ENCODE assay signal across 10 cellular contexts in genomic region chr1:156118175-156118868, GRCh38. TPM values are rescaled to one million over a fixed set of nuclear protein-coding genes. Genes with fewer than 3 reads are reported as not detected.
DNase-seq lines count a peak whose midpoint lies in the region; ATAC-seq lines count a peak whose summit lies in the region.
"Had no signal": no experiment of that assay in that cellular context is flagged by ENCODE, and none has a peak within 500 bp of the region (broad histone marks: within the 10 kb centered on the region; RNA-seq: fewer than 3 reads in every experiment).

No MANE protein-coding gene starts in this region.

- no peak for ATAC-seq in aorta (ENCODE audit: low FRiP score)

- H3K27ac ChIP-seq in effector memory CD4-positive, alpha-beta T cell (ENCODE audit: insufficient read depth, low read length, poor library complexity, severe bottlenecking) = no peak overlapping the region
- H3K27ac ChIP-seq in mesodermal cell (ENCODE audit: low read depth, low read length, severe bottlenecking) = no peak overlapping the region
- peak overlapping the region in 1 of 2 donors; percentile 69 for H3K27ac ChIP-seq in aorta (ENCODE audit: low read depth in 1 of 2, low read length in 2 of 2)

- no peak for DNase-seq in activated naive CD8-positive, alpha-beta T cell treated with anti-CD3 and anti-CD28 coated beads for 36 hours
- DNase-seq in effector memory CD4-positive, alpha-beta T cell = peak in 1 of 3 donors; percentile 10
- DNase-seq in aorta (peak; percentile 56 to 86), SKM-1 (lab: John Stamatoyannopoulos, UW; ENCODE audit: unreplicated experiment) (no peak), NCI-H82 (lab: John Stamatoyannopoulos, UW) (no peak)
- DNase-seq in central memory CD4-positive, alpha-beta T cell = no peak
- DNase-seq: DMS153 had no signal

- H3K9me3 ChIP-seq in effector memory CD4-positive, alpha-beta T cell (ENCODE audit: control insufficient read depth, low read length) = no peaks in the 10 kb centered on the region
- no peaks in the 10 kb centered on the region for H3K9me3 ChIP-seq in mesodermal cell (ENCODE audit: control insufficient read depth, low read length)
- no peaks in the 10 kb centered on the region for H3K9me3 ChIP-seq in aorta (ENCODE audit: control insufficient read depth, low read length)

- peaks cover 35% of the 10 kb centered on the region for H3K4me1 ChIP-seq in effector memory CD4-positive, alpha-beta T cell (ENCODE audit: control insufficient read depth, insufficient read depth, low read length, poor library complexity, severe bottlenecking)
- H3K4me1 ChIP-seq in mesodermal cell (ENCODE audit: control insufficient read depth, insufficient read depth, low read length, poor library complexity, severe bottlenecking) = peaks cover 65% of the 10 kb centered on the region
- H3K4me1 ChIP-seq in aorta (ENCODE audit: control insufficient read depth in 1 of 2, insufficient read depth in 2 of 2, low read length in 2 of 2) = no peaks in the 10 kb centered on the region

- H3K36me3 ChIP-seq in effector memory CD4-positive, alpha-beta T cell (ENCODE audit: control insufficient read depth, insufficient read depth, low read length) = peaks cover 2% of the 10 kb centered on the region
- H3K36me3 ChIP-seq in mesodermal cell (ENCODE audit: control insufficient read depth, insufficient read depth, low read length) (peaks cover 44% of the 10 kb centered on the region), aorta (ENCODE audit: control insufficient read depth in 1 of 2, insufficient read depth in 2 of 2, low read length in 1 of 2) (no peaks in the 10 kb centered on the region)

- H3K27ac Mint-ChIP-seq in activated naive CD8-positive, alpha-beta T cell = no peak overlapping the region
- no peak overlapping the region for H3K27ac Mint-ChIP-seq in activated naive CD8-positive, alpha-beta T cell treated with anti-CD3 and anti-CD28 coated beads for 36 hours

- H3K4me3 ChIP-seq in effector memory CD4-positive, alpha-beta T cell (ENCODE audit: insufficient read depth, low read depth, low read length, poor library complexity, severe bottlenecking) = peak overlapping the region; percentile 27
- H3K4me3 ChIP-seq in mesodermal cell (ENCODE audit: extremely low read depth, insufficient read depth, low read length, poor library complexity, severe bottlenecking) = peak overlapping the region; percentile 14
- peak overlapping the region; percentile 60 to 99 for H3K4me3 ChIP-seq in aorta (ENCODE audit: low read length in 2 of 2)

- H3K27me3 ChIP-seq in effector memory CD4-positive, alpha-beta T cell (replicated peaks; ENCODE audit: control insufficient read depth, insufficient read depth, low read length, poor library complexity, severe bottlenecking) = no peaks in the 10 kb centered on the region
- no peaks in the 10 kb centered on the region for H3K27me3 ChIP-seq in aorta (ENCODE audit: control insufficient read depth in 1 of 2, insufficient read depth in 2 of 2, low read length in 1 of 2)

- intact Hi-C loops in aorta (cut with DNase I) = no loop called here

- H3K4me3 Mint-ChIP-seq in activated naive CD8-positive, alpha-beta T cell = peak overlapping the region; percentile 63
- H3K4me3 Mint-ChIP-seq in activated naive CD8-positive, alpha-beta T cell treated with anti-CD3 and anti-CD28 coated beads for 36 hours = no peak overlapping the region

- H3K36me3 Mint-ChIP-seq in activated naive CD8-positive, alpha-beta T cell = peaks cover 4% of the 10 kb centered on the region
- H3K36me3 Mint-ChIP-seq in activated naive CD8-positive, alpha-beta T cell treated with anti-CD3 and anti-CD28 coated beads for 36 hours = peaks cover 8% of the 10 kb centered on the region

- H3K4me1 Mint-ChIP-seq in activated naive CD8-positive, alpha-beta T cell (ENCODE audit: low read depth) = peaks cover 49% of the 10 kb centered on the region
- peaks cover 44% of the 10 kb centered on the region for H3K4me1 Mint-ChIP-seq in activated naive CD8-positive, alpha-beta T cell treated with anti-CD3 and anti-CD28 coated beads for 36 hours

- 100% methylated on average over 4 of the region's 8 CpGs for WGBS in mesodermal cell (ENCODE audit: insufficient coverage in 2 of 2), 2 experiments
- WGBS in aorta, 2 donors = 1 to 3% methylated on average over 8 of the region's 8 CpGs

- no peaks in the 10 kb centered on the region for H3K9me3 Mint-ChIP-seq in activated naive CD8-positive, alpha-beta T cell (ENCODE audit: low read depth)
- H3K9me3 Mint-ChIP-seq in activated naive CD8-positive, alpha-beta T cell treated with anti-CD3 and anti-CD28 coated beads for 36 hours = no peaks in the 10 kb centered on the region

- H3K27me3 Mint-ChIP-seq in activated naive CD8-positive, alpha-beta T cell = no peaks in the 10 kb centered on the region
- peaks cover 35% of the 10 kb centered on the region for H3K27me3 Mint-ChIP-seq in activated naive CD8-positive, alpha-beta T cell treated with anti-CD3 and anti-CD28 coated beads for 36 hours

RNA-seq across cellular contexts. Expression of gene LMNA, which starts 3.8 kb away (rescaled TPM):
- total RNA-seq in activated naive CD8-positive, alpha-beta T cell treated with anti-CD3 and anti-CD28 coated beads for 36 hours = 10 to 100 TPM; 32.3 to 37.8 TPM
- 193 TPM for polyA plus RNA-seq in mesodermal cell (2013, experiment 1 of 2)
- polyA plus RNA-seq in mesodermal cell (2013, experiment 2 of 2) = 171 TPM
- total RNA-seq in aorta = 1,000 to 10,000 TPM in 1 of 2 donors, 100 to 1,000 TPM in 1; 497 to 1,067 TPM
- polyA plus RNA-seq in aorta = 100 to 1,000 TPM in 1 of 2 donors, 10 to 100 TPM in 1; 94.3 to 378 TPM

RNA-seq across cellular contexts. Expression of gene SEMA4A, which starts 35.1 kb away (rescaled TPM):
- total RNA-seq in activated naive CD8-positive, alpha-beta T cell treated with anti-CD3 and anti-CD28 coated beads for 36 hours = 10 to 100 TPM; 13.2 to 16.1 TPM
- 1.6 TPM for polyA plus RNA-seq in mesodermal cell (2013, experiment 1 of 2)
- polyA plus RNA-seq in mesodermal cell (2013, experiment 2 of 2) = 1.4 TPM
- total RNA-seq in aorta = 10 to 100 TPM in 1 of 2 donors, 1 to 10 TPM in 1; 8.9 to 20.0 TPM
- polyA plus RNA-seq in aorta = 1 to 10 TPM; 3.0 to 4.7 TPM

RNA-seq across cellular contexts. Expression of gene MEX3A, which starts 36.1 kb away (rescaled TPM):
- under 1 TPM; 0.34 to 0.35 TPM for total RNA-seq in activated naive CD8-positive, alpha-beta T cell treated with anti-CD3 and anti-CD28 coated beads for 36 hours
- polyA plus RNA-seq in mesodermal cell (2013, experiment 1 of 2) = 61.7 TPM
- 47.5 TPM for polyA plus RNA-seq in mesodermal cell (2013, experiment 2 of 2)
- 1 to 10 TPM; 1.2 to 1.6 TPM for total RNA-seq in aorta
- polyA plus RNA-seq in aorta = under 1 TPM; 0.03 to 0.13 TPM

RNA-seq across cellular contexts. Expression of gene RAB25, which starts 57.4 kb away (rescaled TPM):
- under 1 TPM; 0.64 to 0.99 TPM for total RNA-seq in activated naive CD8-positive, alpha-beta T cell treated with anti-CD3 and anti-CD28 coated beads for 36 hours
- polyA plus RNA-seq in mesodermal cell (2013, experiment 1 of 2) = 0.74 TPM
- 0.91 TPM for polyA plus RNA-seq in mesodermal cell (2013, experiment 2 of 2)
- not detected for total RNA-seq in aorta
- 10 to 100 TPM in 1 of 2 donors, 1 to 10 TPM in 1; 1.5 to 32.4 TPM for polyA plus RNA-seq in aorta
- total RNA-seq: NCI-H460 had no signal

Comparison
In these comparisons a context has a peak if more than half of its experiments do, and no peak if none do; other contexts are left out.
1. DNase-seq: peak in aorta (2 of 2); none in activated naive CD8-positive, alpha-beta T cell treated with anti-CD3 and anti-CD28 coated beads for 36 hours (single experiment), central memory CD4-positive, alpha-beta T cell (single experiment), SKM-1 (single experiment) and NCI-H82 (single experiment).
2. H3K4me3 ChIP-seq: peak in every context shown above with its lines; median percentile 80 in aorta; 27 in effector memory CD4-positive, alpha-beta T cell; 14 in mesodermal cell.
3. RNA of gene LMNA, which starts 3.8 kb away (total RNA-seq): 497 to 1,067 TPM in aorta; 32.3 to 37.8 TPM in activated naive CD8-positive, alpha-beta T cell treated with anti-CD3 and anti-CD28 coated beads for 36 hours; every median in the first group is over 10 times any median in the second.